In genomic region chr18:12595571-12596255, GRCh38 we compare ENCODE assay signal across 26 cellular contexts.
A peak's percentile ranks its signal among the peaks of the same experiment; 100 is the strongest.
DNase-seq lines count a peak whose midpoint lies in the region; ATAC-seq and TF ChIP-seq lines count a peak whose summit lies in the region.
"Had no signal": no experiment of that assay in that cellular context is flagged by ENCODE, and none has a peak within 500 bp of the region (broad histone marks: within the 10 kb centered on the region; RNA-seq: fewer than 3 reads in every experiment).

No MANE protein-coding gene starts in this region.

- H3K9me3 ChIP-seq in MG63: no peaks in the 10 kb centered on the region
- H3K9me3 ChIP-seq in ovary: no peaks in the 10 kb centered on the region
- H3K9me3 ChIP-seq: BLaER1 treated with 17β-estradiol and CSF1 and Interleukin-3, amounts not matched to agents 10 nM and 100 nM; esophagus muscularis mucosa; sigmoid colon; testis had no signal

- no peak for TF ChIP-seq POLR2A in ovary (IDR thresholded peaks at IDR 0.05)

- no peak overlapping the region for H3K4me3 ChIP-seq in MG63
- no peak overlapping the region for H3K4me3 ChIP-seq in ovary
- H3K4me3 ChIP-seq: BLaER1 treated with 17β-estradiol and CSF1 and Interleukin-3, amounts not matched to agents 10 nM and 100 nM; esophagus muscularis mucosa; sigmoid colon; SK-N-MC; testis had no signal

- no peaks in the 10 kb centered on the region for H3K27me3 ChIP-seq in MG63
- H3K27me3 ChIP-seq in ovary: no peaks in the 10 kb centered on the region
- H3K27me3 ChIP-seq: BLaER1 treated with 17β-estradiol and CSF1 and Interleukin-3, amounts not matched to agents 10 nM and 100 nM; esophagus muscularis mucosa; sigmoid colon; testis had no signal

- H3K27me3 Mint-ChIP-seq in CD14-positive monocyte (ENCODE audit: low read depth in 3 of 3): peaks cover 0 to 4% (median 0%) of the 10 kb centered on the region in 3 donors
- no peaks in the 10 kb centered on the region for H3K27me3 Mint-ChIP-seq in chondrocyte (ENCODE audit: low read depth)
- H3K27me3 Mint-ChIP-seq in activated CD8-positive, alpha-beta T cell treated with anti-CD3 and anti-CD28 coated beads, Interleukin-2, amount 10 ng/mL, durations not matched to agents 7 days and 5 days (ENCODE audit: low read depth): no peaks in the 10 kb centered on the region
- H3K27me3 Mint-ChIP-seq: activated naive CD4-positive, alpha-beta T cell treated with anti-CD3 and anti-CD28 coated beads, Interleukin-2, amount 50 U/mL, for 24 hours had no signal

- H3K36me3 ChIP-seq in MG63 (no peaks in the 10 kb centered on the region), ovary (no peaks in the 10 kb centered on the region)
- H3K36me3 ChIP-seq: BLaER1 treated with 17β-estradiol and CSF1 and Interleukin-3, amounts not matched to agents 10 nM and 100 nM; esophagus muscularis mucosa; sigmoid colon had no signal

- ATAC-seq in GM21737 (IDR thresholded peaks at IDR 0.05; ENCODE audit: unreplicated experiment): no peak
- ATAC-seq in activated CD8-positive, alpha-beta T cell treated with anti-CD3 and anti-CD28 coated beads, Interleukin-2, amount 10 ng/mL, durations not matched to agents 7 days and 5 days: no peak
- ATAC-seq: stimulated activated effector memory CD8-positive, alpha-beta T cell treated with anti-CD3 and anti-CD28 coated beads, Interleukin-12 subunit alpha, Interleukin-12 subunit beta, amount 100 ng/mL, for 72 hours had no signal

- peaks cover 20% of the 10 kb centered on the region for H3K4me1 Mint-ChIP-seq in CD14-positive monocyte
- H3K4me1 Mint-ChIP-seq in chondrocyte (ENCODE audit: low read depth): peaks cover 66% of the 10 kb centered on the region
- peaks cover 33% of the 10 kb centered on the region for H3K4me1 Mint-ChIP-seq in activated CD8-positive, alpha-beta T cell treated with anti-CD3 and anti-CD28 coated beads, Interleukin-2, amount 10 ng/mL, durations not matched to agents 7 days and 5 days (ENCODE audit: low read depth)

- no peak for TF ChIP-seq EP300 in ovary (IDR thresholded peaks at IDR 0.05)

- no peak overlapping the region for H3K27ac ChIP-seq in ovary
- H3K27ac ChIP-seq: BLaER1 treated with 17β-estradiol and CSF1 and Interleukin-3, amounts not matched to agents 10 nM and 100 nM; esophagus muscularis mucosa; HL-60; parathyroid adenoma; sigmoid colon; SK-N-MC; testis had no signal

- H3K4me1 ChIP-seq in ovary (ENCODE audit: insufficient read depth): peaks cover 6% of the 10 kb centered on the region
- H3K4me1 ChIP-seq: testis had no signal

- H3K27ac Mint-ChIP-seq in CD14-positive monocyte: peak overlapping the region; percentile 33 to 86 (median 75)
- peak overlapping the region; percentile 62 for H3K27ac Mint-ChIP-seq in chondrocyte (ENCODE audit: unreplicated experiment)
- no peak overlapping the region for H3K27ac Mint-ChIP-seq in activated CD8-positive, alpha-beta T cell treated with anti-CD3 and anti-CD28 coated beads, Interleukin-2, amount 10 ng/mL, durations not matched to agents 7 days and 5 days
- H3K27ac Mint-ChIP-seq: activated naive CD4-positive, alpha-beta T cell treated with anti-CD3 and anti-CD28 coated beads, Interleukin-2, amount 50 U/mL, for 24 hours; naive B cell had no signal

- DNase-seq in CD14-positive monocyte (ENCODE audit: low spot score): no peak
- DNase-seq in Kasumi-1 (lab: John Stamatoyannopoulos, UW): peak; percentile 43 to 56
- peak; percentile 74 for DNase-seq in OCI-M1 (lab: John Stamatoyannopoulos, UW)
- no peak for DNase-seq in chondrocyte (ENCODE audit: low spot score)
- no peak for DNase-seq in MG63
- no peak for DNase-seq in ovary
- no peak for DNase-seq in activated CD8-positive, alpha-beta T cell treated with anti-CD3 and anti-CD28 coated beads, Interleukin-2, amount 10 ng/mL, durations not matched to agents 7 days and 5 days
- DNase-seq: activated CD4-positive, CD25-positive, alpha-beta regulatory T cell treated with anti-CD3 and anti-CD28 coated beads, Interleukin-2, amount 50 U/mL, for 72 hours; activated T-cell treated with anti-CD3 and anti-CD28 coated beads, Interleukin-2, amount 50 U/mL, for 48 hours; effector CD8-positive, alpha-beta T cell; kidney glomerular epithelial cell; mesenchymal stem cell; naive B cell; NCI-H1105; NCI-H2107; NCI-H524 treated with DMSO at 0.1 percent for 48 hours; sigmoid colon; testis had no signal

- POLR2A ChIA-PET in activated CD8-positive, alpha-beta T cell treated with anti-CD3 and anti-CD28 coated beads, Interleukin-2, amount 10 ng/mL, durations not matched to agents 7 days and 5 days (lab: Charles Lee): no interaction called here

- CTCF ChIA-PET in activated CD8-positive, alpha-beta T cell treated with anti-CD3 and anti-CD28 coated beads, Interleukin-2, amount 10 ng/mL, durations not matched to agents 7 days and 5 days (lab: Charles Lee): interaction anchor here (0.8 to 1.2 kb wide), 2 partner anchors 12 to 33 kb away, joined by 3 read pairs; no protein-coding TSS in a partner anchor

- H3K9me3 Mint-ChIP-seq in CD14-positive monocyte (peaks cover 0 to 3% (median 0%) of the 10 kb centered on the region in 7 donors), chondrocyte (ENCODE audit: low read depth) (no peaks in the 10 kb centered on the region)
- no peaks in the 10 kb centered on the region for H3K9me3 Mint-ChIP-seq in activated CD8-positive, alpha-beta T cell treated with anti-CD3 and anti-CD28 coated beads, Interleukin-2, amount 10 ng/mL, durations not matched to agents 7 days and 5 days (ENCODE audit: insufficient read depth)
- H3K9me3 Mint-ChIP-seq: activated naive CD4-positive, alpha-beta T cell treated with anti-CD3 and anti-CD28 coated beads, Interleukin-2, amount 50 U/mL, for 24 hours; naive B cell; stimulated activated effector memory CD8-positive, alpha-beta T cell treated with anti-CD3 and anti-CD28 coated beads, Interleukin-12 subunit alpha, Interleukin-12 subunit beta, amount 100 ng/mL, for 72 hours had no signal

- intact Hi-C loops in CD14-positive monocyte (cut with micrococcal nuclease): no loop called here
- intact Hi-C loops in ovary (cut with DNase I): no loop called here

- H3K4me3 Mint-ChIP-seq in CD14-positive monocyte (peak overlapping the region in 1 of 2 donors; percentile 60), chondrocyte (ENCODE audit: unreplicated experiment) (no peak overlapping the region)
- no peak overlapping the region for H3K4me3 Mint-ChIP-seq in activated CD8-positive, alpha-beta T cell treated with anti-CD3 and anti-CD28 coated beads, Interleukin-2, amount 10 ng/mL, durations not matched to agents 7 days and 5 days
- H3K4me3 Mint-ChIP-seq: activated naive CD4-positive, alpha-beta T cell treated with anti-CD3 and anti-CD28 coated beads, Interleukin-2, amount 50 U/mL, for 24 hours; naive B cell; stimulated activated effector memory CD8-positive, alpha-beta T cell treated with anti-CD3 and anti-CD28 coated beads, Interleukin-12 subunit alpha, Interleukin-12 subunit beta, amount 100 ng/mL, for 72 hours had no signal

- no peak for TF ChIP-seq CTCF in CD14-positive monocyte (IDR thresholded peaks at IDR 0.05)
- TF ChIP-seq CTCF in chondrocyte (IDR thresholded peaks at IDR 0.05): no peak
- TF ChIP-seq CTCF in ovary (IDR thresholded peaks at IDR 0.05): no peak

- no peaks in the 10 kb centered on the region for H3K36me3 Mint-ChIP-seq in CD14-positive monocyte
- H3K36me3 Mint-ChIP-seq in chondrocyte (ENCODE audit: low read depth): no peaks in the 10 kb centered on the region
- no peaks in the 10 kb centered on the region for H3K36me3 Mint-ChIP-seq in activated CD8-positive, alpha-beta T cell treated with anti-CD3 and anti-CD28 coated beads, Interleukin-2, amount 10 ng/mL, durations not matched to agents 7 days and 5 days (ENCODE audit: low read depth)
- H3K36me3 Mint-ChIP-seq: activated naive CD4-positive, alpha-beta T cell treated with anti-CD3 and anti-CD28 coated beads, Interleukin-2, amount 50 U/mL, for 24 hours; naive B cell; stimulated activated effector memory CD8-positive, alpha-beta T cell treated with anti-CD3 and anti-CD28 coated beads, Interleukin-12 subunit alpha, Interleukin-12 subunit beta, amount 100 ng/mL, for 72 hours had no signal

Comparison
In these comparisons a context has a peak if more than half of its experiments do, and no peak if none do; other contexts are left out.
1. DNase-seq: peak in Kasumi-1 (2 of 2) and OCI-M1 (single experiment); none in CD14-positive monocyte (single experiment), chondrocyte (single experiment), MG63 (single experiment), ovary (0 of 5) and activated CD8-positive, alpha-beta T cell treated with anti-CD3 and anti-CD28 coated beads, Interleukin-2, amount 10 ng/mL, durations not matched to agents 7 days and 5 days (single experiment).